Comparison of ENCODE assay signal across 8 cellular contexts in genomic region chr9:112971415-112971814, GRCh38. TPM values are rescaled to one million over a fixed set of nuclear protein-coding genes. Genes with fewer than 3 reads are reported as not detected.
A peak's percentile ranks its signal among the peaks of the same experiment; 100 is the strongest.
DNase-seq lines count a peak whose midpoint lies in the region; ATAC-seq, FAIRE-seq and TF ChIP-seq lines count a peak whose summit lies in the region.

No MANE protein-coding gene starts in this region.

- H3K4me1 ChIP-seq in ascending aorta (no peaks in the 10 kb centered on the region), heart right ventricle (no peaks in the 10 kb centered on the region), tibial artery (no peaks in the 10 kb centered on the region)

- 26 to 30% methylated on average over 5 of the region's 5 CpGs for WGBS in heart right ventricle, 2 donors

- no peak for TF ChIP-seq POLR2A in H54 (IDR thresholded peaks at IDR 0.05; ENCODE audit: low read depth, low read length)

- H3K27ac ChIP-seq in ascending aorta = no peak overlapping the region
- no peak overlapping the region for H3K27ac ChIP-seq in heart right ventricle
- no peak overlapping the region for H3K27ac ChIP-seq in tibial artery

- H3K9me3 ChIP-seq in ascending aorta = no peaks in the 10 kb centered on the region
- H3K9me3 ChIP-seq in heart right ventricle = peaks cover 0 to 17% (median 3%) of the 10 kb centered on the region in 11 donors
- peaks cover 0 to 8% (median 3%) of the 10 kb centered on the region in 3 donors for H3K9me3 ChIP-seq in tibial artery

- no peak overlapping the region for H3K4me3 ChIP-seq in ascending aorta
- H3K4me3 ChIP-seq in heart right ventricle = no peak overlapping the region
- H3K4me3 ChIP-seq in tibial artery = no peak overlapping the region

- no peak for ATAC-seq in GM19397 (IDR thresholded peaks at IDR 0.05; ENCODE audit: unreplicated experiment)
- no peak for ATAC-seq in heart right ventricle

- H3K36me3 ChIP-seq in ascending aorta = no peaks in the 10 kb centered on the region
- no peaks in the 10 kb centered on the region for H3K36me3 ChIP-seq in heart right ventricle
- H3K36me3 ChIP-seq in tibial artery = no peaks in the 10 kb centered on the region

- H3K27me3 ChIP-seq in ascending aorta (no peaks in the 10 kb centered on the region), heart right ventricle (peaks cover 0 to 8% (median 0%) of the 10 kb centered on the region in 7 donors), tibial artery (no peaks in the 10 kb centered on the region)

- peak; percentile 97 for FAIRE-seq in H54 (lab: Jason Lieb, UNC)

- intact Hi-C loops in ascending aorta (cut with DNase I) = no loop called here
- intact Hi-C loops in heart right ventricle (cut with DNase I) = no loop called here
- intact Hi-C loops in tibial artery (cut with DNase I; ENCODE audit: low total_unique reads) = no loop called here

- TF ChIP-seq CTCF in ascending aorta (IDR thresholded peaks at IDR 0.05) (no peak), heart right ventricle (IDR thresholded peaks at IDR 0.05) (peak in 2 of 9 donors; percentile 14 to 17), tibial artery (IDR thresholded peaks at IDR 0.05) (no peak)

- DNase-seq in COLO668 (lab: John Stamatoyannopoulos, UW; ENCODE audit: unreplicated experiment) (peak; percentile 26), H54 (ENCODE audit: insufficient read length, low spot score) (peak; percentile 15), RPMI7951 (ENCODE audit: low read depth) (peak; percentile 17), iPS DF 19.7 (ENCODE audit: low read depth, low spot score) (peak; percentile 15), ascending aorta (ENCODE audit: low spot score in 2 of 2) (no peak), heart right ventricle (no peak), tibial artery (no peak)

RNA-seq across cellular contexts. Expression of gene ZNF883, which starts 40.6 kb away (rescaled TPM):
- 1.8 and 4.2 TPM in 2 replicates for total RNA-seq in RPMI7951 (2014; rRNA removed; shearing (Covaris generic))
- total RNA-seq in ascending aorta (not detected), heart right ventricle (1 to 10 TPM; 2.9 to 9.7 (median 5.1) TPM)
- polyA plus RNA-seq in heart right ventricle = 1 to 10 TPM in 1 of 2 donors, under 1 TPM in 1; 0.68 to 1.8 TPM

Comparison
In these comparisons a context has a peak if more than half of its experiments do, and no peak if none do; other contexts are left out.
1. DNase-seq: peak in COLO668 (single experiment), H54 (single experiment), RPMI7951 (single experiment) and iPS DF 19.7 (single experiment); none in ascending aorta (0 of 2), heart right ventricle (0 of 2) and tibial artery (0 of 2).